ENCODE assay signal across 8 cellular contexts in genomic region chr19:343451-343931, GRCh38. TPM values are rescaled to one million over a fixed set of nuclear protein-coding genes. Genes with fewer than 3 reads are reported as not detected.
DNase-seq lines count a peak whose midpoint lies in the region; ATAC-seq and TF ChIP-seq lines count a peak whose summit lies in the region.

No MANE protein-coding gene starts in this region.

- intact Hi-C loops in right lobe of liver (cut with DNase I), result no loop called here

- no peak for TF ChIP-seq POLR2A in right lobe of liver (IDR thresholded peaks at IDR 0.05)
- TF ChIP-seq POLR2A in tibial nerve (IDR thresholded peaks at IDR 0.05), result no peak

- H3K27ac ChIP-seq in right lobe of liver (peak overlapping the region in 2 of 3 donors; percentile 15 to 57), tibial nerve (peak overlapping the region in 3 of 4 donors; percentile 75 to 83 (median 76))

- no peaks in the 10 kb centered on the region for H3K27me3 ChIP-seq in right lobe of liver
- no peaks in the 10 kb centered on the region for H3K27me3 ChIP-seq in tibial nerve

- peaks cover 7% of the 10 kb centered on the region for H3K36me3 Mint-ChIP-seq in activated T-cell treated with anti-CD3 and anti-CD28 coated beads, Interleukin-2, amount 50 U/mL, for 4 hours (ENCODE audit: insufficient read depth)

- no peak for ATAC-seq in activated T-cell treated with anti-CD3 and anti-CD28 coated beads, Interleukin-2, amount 50 U/mL, for 4 hours
- no peak for ATAC-seq in right lobe of liver

- 62% methylated on average over 4 of the region's 19 CpGs for WGBS in right lobe of liver (ENCODE audit: insufficient coverage, low coverage, low lambda C conversion rate, missing lambda C conversion rate)
- WGBS in tibial nerve, 2 donors, result 49 to 50% methylated on average over 19 of the region's 19 CpGs

- no peaks in the 10 kb centered on the region for H3K9me3 ChIP-seq in right lobe of liver
- H3K9me3 ChIP-seq in tibial nerve, result no peaks in the 10 kb centered on the region

- H3K4me1 ChIP-seq in right lobe of liver, result peaks cover 0 to 16% (median 0%) of the 10 kb centered on the region in 4 donors
- peaks cover 0 to 45% (median 14%) of the 10 kb centered on the region in 4 donors for H3K4me1 ChIP-seq in tibial nerve

- H3K36me3 ChIP-seq in right lobe of liver (no peaks in the 10 kb centered on the region), tibial nerve (peaks cover 0 to 18% (median 0%) of the 10 kb centered on the region in 3 donors)

- DNase-seq in activated T-cell treated with anti-CD3 and anti-CD28 coated beads, Interleukin-2, amount 50 U/mL, for 4 hours, result no peak
- DNase-seq in activated T-cell treated with anti-CD3 and anti-CD28 coated beads for 4 hours (no peak), astrocyte of the spinal cord (ENCODE audit: low read depth, low spot score) (no peak), right lobe of liver (no peak), tibial nerve (ENCODE audit: low spot score in 2 of 2) (no peak), GOT3 (lab: John Stamatoyannopoulos, UW) (no peak), cerebellar cortex (ENCODE audit: low spot score) (no peak), UCSD-AML1 (lab: John Stamatoyannopoulos, UW; ENCODE audit: unreplicated experiment) (no peak)

- H3K4me3 ChIP-seq in astrocyte of the spinal cord (ENCODE audit: low read depth, low read length) (peak overlapping the region; percentile 60), right lobe of liver (peak overlapping the region; percentile 60 to 78 (median 62)), tibial nerve (peak overlapping the region; percentile 63 to 97 (median 79))

- no peaks in the 10 kb centered on the region for H3K9me3 Mint-ChIP-seq in activated T-cell treated with anti-CD3 and anti-CD28 coated beads, Interleukin-2, amount 50 U/mL, for 4 hours

- no peak for TF ChIP-seq EP300 in tibial nerve (IDR thresholded peaks at IDR 0.05)

- in situ Hi-C loops in astrocyte of the spinal cord (cut with HindIII; ENCODE audit: low sequenced_read_pairs), result no loop called here

- peak overlapping the region; percentile 81 for H3K4me3 Mint-ChIP-seq in activated T-cell treated with anti-CD3 and anti-CD28 coated beads, Interleukin-2, amount 50 U/mL, for 4 hours

- no peak for TF ChIP-seq CTCF in astrocyte of the spinal cord (IDR thresholded peaks at IDR 0.05; ENCODE audit: low read depth, low read length)
- no peak for TF ChIP-seq CTCF in right lobe of liver (IDR thresholded peaks at IDR 0.05)
- TF ChIP-seq CTCF in tibial nerve (IDR thresholded peaks at IDR 0.05), result no peak

- H3K4me1 Mint-ChIP-seq in activated T-cell treated with anti-CD3 and anti-CD28 coated beads, Interleukin-2, amount 50 U/mL, for 4 hours (ENCODE audit: low read depth), result peaks cover 60% of the 10 kb centered on the region

- peaks cover 4% of the 10 kb centered on the region for H3K27me3 Mint-ChIP-seq in activated T-cell treated with anti-CD3 and anti-CD28 coated beads, Interleukin-2, amount 50 U/mL, for 4 hours (ENCODE audit: low read depth)

RNA-seq across cellular contexts. Expression of gene MIER2, which starts 1.1 kb away (rescaled TPM):
- 10 to 100 TPM; 25.7 to 30.2 (median 28.7) TPM for total RNA-seq in activated T-cell treated with anti-CD3 and anti-CD28 coated beads, Interleukin-2, amount 50 U/mL, for 4 hours
- total RNA-seq in right lobe of liver (1 to 10 TPM; 3.1 to 7.3 (median 4.5) TPM), tibial nerve (10 to 100 TPM; 17.8 to 20.7 (median 19.1) TPM)

RNA-seq across cellular contexts. Expression of gene PLPP2, which starts 52.3 kb away (rescaled TPM):
- under 1 TPM; 0.40 to 0.63 (median 0.61) TPM for total RNA-seq in activated T-cell treated with anti-CD3 and anti-CD28 coated beads, Interleukin-2, amount 50 U/mL, for 4 hours
- total RNA-seq in right lobe of liver (1 to 10 TPM in 5 of 6 experiments, under 1 TPM in 1; 0.83 to 2.7 (median 1.8) TPM), tibial nerve (10 to 100 TPM in 2 of 4 donors, 1 to 10 TPM in 2; 2.5 to 22.2 (median 9.3) TPM)
